Comparison of ENCODE assay signal across 22 cellular contexts in the genomic region with DNA sequence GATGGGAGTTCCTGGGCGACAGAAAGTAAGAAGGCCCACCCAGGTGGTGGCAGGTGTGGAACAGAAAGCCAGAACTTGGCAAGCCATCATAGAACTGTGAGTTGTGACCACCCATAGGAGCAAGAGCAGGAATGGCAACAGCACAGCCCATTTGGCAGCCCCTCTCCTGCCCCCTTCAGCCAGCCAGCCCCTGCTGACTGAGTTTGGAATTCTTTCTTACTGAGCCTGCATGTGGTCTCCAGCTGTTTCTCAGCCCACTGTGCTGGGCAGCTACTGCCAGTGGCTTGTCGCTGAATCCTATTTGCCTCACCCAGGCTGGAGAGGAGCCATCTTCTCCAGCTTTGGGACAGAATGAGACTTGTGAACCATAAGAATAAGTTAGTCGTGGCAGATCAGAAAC. TPM values are rescaled to one million over a fixed set of nuclear protein-coding genes. Genes with fewer than 3 reads are reported as not detected.
"Had no signal": no experiment of that assay in that cellular context is flagged by ENCODE, and none has a peak within 500 bp of the region (broad histone marks: within the 10 kb centered on the region; RNA-seq: fewer than 3 reads in every experiment).

No MANE protein-coding gene starts in this region.

- H3K36me3 ChIP-seq: brain microvascular endothelial cell, left lung, thyroid gland had no signal

- H3K27me3 ChIP-seq: brain microvascular endothelial cell, left lung, thyroid gland had no signal

- DNase-seq: activated CD4-positive, alpha-beta T cell treated with anti-CD3 and anti-CD28 coated beads for 1 hour; activated CD4-positive, alpha-beta T cell treated with anti-CD3 and anti-CD28 coated beads, Interleukin-2, amount 50 U/mL, for 4 hours; activated naive CD4-positive, alpha-beta T cell treated with Interleukin-2 at 50 U/mL for 16 hours; anterior cingulate cortex; brain microvascular endothelial cell; effector CD4-positive, alpha-beta T cell; head of caudate nucleus; left lung; mucosa of descending colon; naive thymus-derived CD8-positive, alpha-beta T cell; nucleus accumbens; posterior cingulate gyrus; retina; stimulated activated CD4-positive, alpha-beta T cell treated with anti-CD3 and anti-CD28 coated beads, Interleukin-15, amount 100 ng/mL, for 24 hours; stimulated activated CD4-positive, alpha-beta T cell treated with anti-CD3 and anti-CD28 coated beads, Interleukin-4, amount 100 ng/mL, for 1 hour; stimulated activated naive B cell treated with anti-CD40 and anti-IgM and Interleukin-4, amounts not matched to agents 10 μg/mL and 1 μg/mL and 100 μg/mL, for 72 hours; T1000; thyroid gland had no signal

- ATAC-seq: activated T-helper 17 cell treated with anti-CD3 and anti-CD28 coated beads, Interleukin-2, amount 50 U/mL, for 72 hours; left lung; mucosa of descending colon; naive thymus-derived CD8-positive, alpha-beta T cell; stimulated activated naive B cell treated with anti-CD40 and anti-IgM and Interleukin-4, amounts not matched to agents 10 μg/mL and 1 μg/mL and 100 μg/mL, for 72 hours had no signal

- H3K4me3 ChIP-seq: coronary artery, left lung, mucosa of descending colon, skin epidermis, thyroid gland had no signal

RNA-seq across cellular contexts. Expression of a gene that starts 28.3 kb away (rescaled TPM):
- total RNA-seq: activated T-helper 17 cell treated with anti-CD3 and anti-CD28 coated beads, Interleukin-2, amount 50 U/mL, for 72 hours; fibroblast of lung; left lung; naive thymus-derived CD8-positive, alpha-beta T cell had no signal
